Comparison of ENCODE assay signal across 18 cellular contexts in genomic region chr22:45819305-45819704, GRCh38.
"Had no signal": no experiment of that assay in that cellular context is flagged by ENCODE, and none has a peak within 500 bp of the region (broad histone marks: within the 10 kb centered on the region; RNA-seq: fewer than 3 reads in every experiment).

No MANE protein-coding gene starts in this region.

- H3K9me3 ChIP-seq: esophagus muscularis mucosa, gastroesophageal sphincter, pancreas, right atrium auricular region, sigmoid colon, testis, transverse colon had no signal

- H3K36me3 ChIP-seq: neural progenitor cell, transverse colon had no signal

- H3K27ac Mint-ChIP-seq: naive thymus-derived CD4-positive, alpha-beta T cell; stimulated activated naive B cell treated with anti-CD40 and anti-IgM and Interleukin-4, amounts not matched to agents 10 μg/mL and 1 μg/mL and 100 μg/mL, for 72 hours; stimulated activated naive CD8-positive, alpha-beta T cell treated with anti-CD3 and anti-CD28 coated beads, Interleukin-15, amount 100 ng/mL, for 72 hours had no signal

- ATAC-seq: effector memory CD8-positive, alpha-beta T cell; gastroesophageal sphincter; naive thymus-derived CD4-positive, alpha-beta T cell; stimulated activated naive B cell treated with anti-CD40 and anti-IgM and Interleukin-4, amounts not matched to agents 10 μg/mL and 1 μg/mL and 100 μg/mL, for 72 hours; stimulated activated naive CD8-positive, alpha-beta T cell treated with anti-CD3 and anti-CD28 coated beads, Interleukin-15, amount 100 ng/mL, for 72 hours had no signal

- H3K4me3 ChIP-seq: esophagus muscularis mucosa, gastroesophageal sphincter, hepatocyte, neural progenitor cell, pancreas, right atrium auricular region, sigmoid colon, skin epidermis, testis, transverse colon had no signal

- FAIRE-seq: pancreas had no signal

- H3K27me3 ChIP-seq: esophagus muscularis mucosa, gastroesophageal sphincter, hepatocyte, neural progenitor cell, pancreas, right atrium auricular region, sigmoid colon, testis, transverse colon had no signal

- H3K4me2 ChIP-seq: hepatocyte, neural progenitor cell had no signal

- H3K9ac ChIP-seq: neural progenitor cell had no signal

- H3K9me3 Mint-ChIP-seq: effector memory CD8-positive, alpha-beta T cell; neural progenitor cell; stimulated activated naive B cell treated with anti-CD40 and anti-IgM and Interleukin-4, amounts not matched to agents 10 μg/mL and 1 μg/mL and 100 μg/mL, for 72 hours; stimulated activated naive CD8-positive, alpha-beta T cell treated with anti-CD3 and anti-CD28 coated beads, Interleukin-15, amount 100 ng/mL, for 72 hours had no signal

- H3K4me3 Mint-ChIP-seq: effector memory CD8-positive, alpha-beta T cell; naive thymus-derived CD4-positive, alpha-beta T cell; neural progenitor cell; stimulated activated naive B cell treated with anti-CD40 and anti-IgM and Interleukin-4, amounts not matched to agents 10 μg/mL and 1 μg/mL and 100 μg/mL, for 72 hours; stimulated activated naive CD8-positive, alpha-beta T cell treated with anti-CD3 and anti-CD28 coated beads, Interleukin-15, amount 100 ng/mL, for 72 hours had no signal

- H3K4me1 Mint-ChIP-seq: stimulated activated naive CD8-positive, alpha-beta T cell treated with anti-CD3 and anti-CD28 coated beads, Interleukin-15, amount 100 ng/mL, for 72 hours had no signal

- DNase-seq: effector memory CD8-positive, alpha-beta T cell; naive thymus-derived CD4-positive, alpha-beta T cell; occipital lobe; pancreas; sigmoid colon; stimulated activated CD4-positive, alpha-beta T cell treated with anti-CD3 and anti-CD28 coated beads, Interleukin-2, amount 100 ng/mL, for 24 hours; stimulated activated CD4-positive, alpha-beta T cell treated with anti-CD3 and anti-CD28 coated beads, Interleukin-4, amount 100 ng/mL, for 4 hours; stimulated activated naive B cell treated with anti-CD40 and anti-IgM and Interleukin-4, amounts not matched to agents 10 μg/mL and 1 μg/mL and 100 μg/mL, for 72 hours; stimulated activated naive CD8-positive, alpha-beta T cell treated with anti-CD3 and anti-CD28 coated beads, Interleukin-15, amount 100 ng/mL, for 72 hours; testis; transverse colon had no signal

- H3K4me1 ChIP-seq: pancreas, right atrium auricular region, transverse colon had no signal

- H2AFZ ChIP-seq: hepatocyte, neural progenitor cell had no signal

- H3K27ac ChIP-seq: epithelial cell of prostate, esophagus muscularis mucosa, gastroesophageal sphincter, hepatocyte, neural progenitor cell, pancreas, right atrium auricular region, transverse colon had no signal

- H3K27me3 Mint-ChIP-seq: effector memory CD8-positive, alpha-beta T cell; naive thymus-derived CD4-positive, alpha-beta T cell; stimulated activated naive B cell treated with anti-CD40 and anti-IgM and Interleukin-4, amounts not matched to agents 10 μg/mL and 1 μg/mL and 100 μg/mL, for 72 hours; stimulated activated naive CD8-positive, alpha-beta T cell treated with anti-CD3 and anti-CD28 coated beads, Interleukin-15, amount 100 ng/mL, for 72 hours had no signal
